In genomic region chr12:93753285-93753684, GRCh38 we compare ENCODE assay signal across 26 cellular contexts.
"Had no signal": no experiment of that assay in that cellular context is flagged by ENCODE, and none has a peak within 500 bp of the region (broad histone marks: within the 10 kb centered on the region; RNA-seq: fewer than 3 reads in every experiment).

No MANE protein-coding gene starts in this region.

- H3K4me3 Mint-ChIP-seq: dendritic cell treated with granulocyte-macrophage colony-stimulating factor and Interleukin-4, amounts not matched to agents 40 ng/mL and 50 ng/mL, for 4 days; effector memory CD8-positive, alpha-beta T cell had no signal

- H3K27ac Mint-ChIP-seq: dendritic cell treated with granulocyte-macrophage colony-stimulating factor and Interleukin-4, amounts not matched to agents 40 ng/mL and 50 ng/mL, for 4 days; effector memory CD8-positive, alpha-beta T cell had no signal

- H3K27ac ChIP-seq: colonic mucosa, coronary artery, dorsolateral prefrontal cortex, epithelial cell of prostate, esophagus muscularis mucosa, esophagus squamous epithelium, foreskin keratinocyte, gastrocnemius medialis, gastroesophageal sphincter, heart right ventricle had no signal

- H3K9me3 ChIP-seq: colonic mucosa, esophagus muscularis mucosa, gastrocnemius medialis, gastroesophageal sphincter had no signal

- H3K27me3 Mint-ChIP-seq: dendritic cell treated with granulocyte-macrophage colony-stimulating factor and Interleukin-4, amounts not matched to agents 40 ng/mL and 50 ng/mL, for 4 days; effector memory CD8-positive, alpha-beta T cell had no signal

- FAIRE-seq: colon, endometrium, endothelial cell of umbilical vein, frontal cortex had no signal

- DNase-seq: colonic mucosa; cortex of kidney; dermis blood vessel endothelial cell; dorsolateral prefrontal cortex; effector CD4-positive, alpha-beta T cell; effector CD8-positive, alpha-beta T cell; effector memory CD4-positive, alpha-beta T cell; effector memory CD8-positive, alpha-beta T cell; esophagus squamous epithelium; foreskin fibroblast; foreskin keratinocyte; foreskin melanocyte; gastrocnemius medialis; glutamatergic neuron; head of caudate nucleus; heart right ventricle had no signal

- H3K36me3 ChIP-seq: colonic mucosa, esophagus muscularis mucosa, esophagus squamous epithelium, gastrocnemius medialis, gastroesophageal sphincter, heart right ventricle had no signal

- ATAC-seq: effector memory CD8-positive, alpha-beta T cell; esophagus mucosa; foreskin keratinocyte; gastrocnemius medialis; gastroesophageal sphincter had no signal

- H3K27me3 ChIP-seq: colonic mucosa, dorsolateral prefrontal cortex, esophagus muscularis mucosa, esophagus squamous epithelium, foreskin keratinocyte, gastrocnemius medialis, gastroesophageal sphincter, heart right ventricle had no signal

- H3K4me1 ChIP-seq: colonic mucosa had no signal

- H3K4me3 ChIP-seq: colonic mucosa, coronary artery, dorsolateral prefrontal cortex, esophagus muscularis mucosa, esophagus squamous epithelium, gastrocnemius medialis, gastroesophageal sphincter, heart right ventricle had no signal
